Comparison of ENCODE assay signal across 18 cellular contexts in genomic region chr2:178331474-178332431, GRCh38.
DNase-seq lines count a peak whose midpoint lies in the region; ATAC-seq, FAIRE-seq and TF ChIP-seq lines count a peak whose summit lies in the region.
"Had no signal": no experiment of that assay in that cellular context is flagged by ENCODE, and none has a peak within 500 bp of the region (broad histone marks: within the 10 kb centered on the region; RNA-seq: fewer than 3 reads in every experiment).

No MANE protein-coding gene starts in this region.

- H3K36me3 Mint-ChIP-seq in nephron progenitor cell (ENCODE audit: low read depth) = peaks cover 11% of the 10 kb centered on the region

- DNase-seq in DMS153 treated with DMSO at 0.1 percent for 48 hours (lab: John Stamatoyannopoulos, UW; ENCODE audit: unreplicated experiment) (peak; percentile 35), MG63 (peak; percentile 5), bronchial epithelial cell (ENCODE audit: low read depth) (peak; percentile 97), nephron progenitor cell (peak; percentile 6), NCI-H128 (lab: John Stamatoyannopoulos, UW; ENCODE audit: unreplicated experiment) (no peak), GF-D8 (lab: John Stamatoyannopoulos, UW) (no peak)
- DNase-seq: activated CD4-positive, CD25-positive, alpha-beta regulatory T cell treated with anti-CD3 and anti-CD28 coated beads, Interleukin-2, amount 50 U/mL, for 72 hours; activated naive CD4-positive, alpha-beta T cell treated with anti-CD3 and anti-CD28 coated beads for 36 hours; heart right ventricle; pancreas; stimulated activated CD4-positive, alpha-beta T cell treated with anti-CD3 and anti-CD28 coated beads, Interleukin-12 subunit alpha, Interleukin-12 subunit beta, amount 100 ng/mL, for 4 hours; stimulated activated naive CD4-positive, alpha-beta T cell treated with Interleukin-2 at 50 U/mL for 16 hours had no signal

- H3K9me3 ChIP-seq in MG63 = no peaks in the 10 kb centered on the region
- H3K9me3 ChIP-seq: esophagus muscularis mucosa, heart right ventricle, pancreas, SJCRH30 had no signal

- H3K4me3 ChIP-seq in MG63 (no peak overlapping the region), bronchial epithelial cell (ENCODE audit: low read depth, low read length) (no peak overlapping the region)
- H3K4me3 ChIP-seq: esophagus muscularis mucosa, heart right ventricle, pancreas, SJCRH30 had no signal

- peaks cover 55% of the 10 kb centered on the region for H3K4me1 Mint-ChIP-seq in nephron progenitor cell
- H3K4me1 Mint-ChIP-seq: B cell had no signal

- TF ChIP-seq CTCF in bronchial epithelial cell (IDR thresholded peaks at IDR 0.05; ENCODE audit: insufficient read depth, low read length, severe bottlenecking) (no peak), nephron progenitor cell (IDR thresholded peaks at IDR 0.05) (no peak)

- peak; percentile 77 for FAIRE-seq in bronchial epithelial cell (lab: Jason Lieb, UNC)
- FAIRE-seq: pancreas had no signal

- peak overlapping the region; percentile 89 for H3K27ac Mint-ChIP-seq in nephron progenitor cell
- H3K27ac Mint-ChIP-seq: activated naive CD4-positive, alpha-beta T cell treated with anti-CD3 and anti-CD28 coated beads for 36 hours; B cell; T-helper 2 cell treated with Interferon-gamma antibody and Interleukin-4, amounts not matched to agents 5 μg/mL and 100 μg/mL, for 36 hours had no signal

- H3K27me3 ChIP-seq in MG63 = no peaks in the 10 kb centered on the region
- no peaks in the 10 kb centered on the region for H3K27me3 ChIP-seq in bronchial epithelial cell (ENCODE audit: control insufficient read depth, insufficient read depth, low read length)
- H3K27me3 ChIP-seq: esophagus muscularis mucosa, heart right ventricle, pancreas, SJCRH30 had no signal

- H3K36me3 ChIP-seq in MG63 (no peaks in the 10 kb centered on the region), bronchial epithelial cell (ENCODE audit: control insufficient read depth, insufficient read depth, low read length) (peaks cover 2% of the 10 kb centered on the region)
- H3K36me3 ChIP-seq: pancreas had no signal

- ATAC-seq in HG03025 (IDR thresholded peaks at IDR 0.05; ENCODE audit: low FRiP score, unreplicated experiment) (no peak), HG02759 (IDR thresholded peaks at IDR 0.05; ENCODE audit: unreplicated experiment) (no peak)
- ATAC-seq: heart right ventricle, pancreas had no signal

- H3K27me3 Mint-ChIP-seq in nephron progenitor cell (ENCODE audit: low read depth, poor library complexity) = no peaks in the 10 kb centered on the region
- H3K27me3 Mint-ChIP-seq: B cell had no signal

- no peak overlapping the region for H3K4me3 Mint-ChIP-seq in nephron progenitor cell
- H3K4me3 Mint-ChIP-seq: activated naive CD4-positive, alpha-beta T cell treated with anti-CD3 and anti-CD28 coated beads for 36 hours; B cell; T-helper 2 cell treated with Interferon-gamma antibody and Interleukin-4, amounts not matched to agents 5 μg/mL and 100 μg/mL, for 36 hours had no signal

- H3K9me3 Mint-ChIP-seq in nephron progenitor cell = no peaks in the 10 kb centered on the region
- H3K9me3 Mint-ChIP-seq: activated naive CD4-positive, alpha-beta T cell treated with anti-CD3 and anti-CD28 coated beads for 36 hours; T-helper 2 cell treated with Interferon-gamma antibody and Interleukin-4, amounts not matched to agents 5 μg/mL and 100 μg/mL, for 36 hours had no signal

Comparison
In these comparisons a context has a peak if more than half of its experiments do, and no peak if none do; other contexts are left out.
1. DNase-seq: peak in DMS153 treated with DMSO at 0.1 percent for 48 hours (single experiment), MG63 (single experiment), bronchial epithelial cell (single experiment) and nephron progenitor cell (single experiment); none in NCI-H128 (single experiment) and GF-D8 (single experiment).